In the genomic region with DNA sequence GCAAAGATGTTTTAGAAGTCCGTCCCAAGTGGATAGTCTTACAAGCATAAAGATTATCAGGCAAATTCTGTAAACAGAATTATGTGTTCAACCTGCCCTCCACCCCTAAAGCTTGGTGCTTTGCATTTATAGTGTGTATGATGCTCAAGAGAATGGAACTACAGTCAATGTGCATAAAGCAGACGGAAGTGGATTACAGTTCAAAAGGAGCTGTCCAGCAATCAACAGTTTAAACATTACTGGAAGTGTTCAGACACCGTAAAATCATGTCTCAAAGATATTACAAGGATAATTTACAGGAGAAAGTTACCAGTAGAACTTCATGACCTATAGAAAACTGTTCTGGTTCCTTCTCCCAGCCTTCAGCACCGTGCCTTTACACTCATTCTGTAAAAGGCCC, we compare ENCODE assay signal across 8 cellular contexts. TPM values are rescaled to one million over a fixed set of nuclear protein-coding genes. Genes with fewer than 3 reads are reported as not detected.
DNase-seq lines count a peak whose midpoint lies in the region; ATAC-seq and TF ChIP-seq lines count a peak whose summit lies in the region.

No MANE protein-coding gene starts in this region.

- H3K4me3 Mint-ChIP-seq in activated CD4-positive, alpha-beta T cell treated with anti-CD3 and anti-CD28 coated beads, Interleukin-2, amount 10 ng/mL, durations not matched to agents 24 days and 14 days: peak overlapping the region; percentile 82
- peak overlapping the region; percentile 82 for H3K4me3 Mint-ChIP-seq in activated CD8-positive, alpha-beta T cell treated with anti-CD3 and anti-CD28 coated beads, Interleukin-2, amount 10 ng/mL, durations not matched to agents 7 days and 5 days
- H3K4me3 Mint-ChIP-seq in stimulated activated effector memory CD8-positive, alpha-beta T cell treated with anti-CD3 and anti-CD28 coated beads, Interleukin-12 subunit alpha, Interleukin-12 subunit beta, amount 100 ng/mL, for 72 hours: peak overlapping the region; percentile 68

- peaks cover 3% of the 10 kb centered on the region for H3K36me3 Mint-ChIP-seq in activated CD4-positive, alpha-beta T cell treated with anti-CD3 and anti-CD28 coated beads, Interleukin-2, amount 10 ng/mL, durations not matched to agents 24 days and 14 days (ENCODE audit: low read depth)
- H3K36me3 Mint-ChIP-seq in activated CD8-positive, alpha-beta T cell treated with anti-CD3 and anti-CD28 coated beads, Interleukin-2, amount 10 ng/mL, durations not matched to agents 7 days and 5 days (ENCODE audit: low read depth): peaks cover 3% of the 10 kb centered on the region
- no peaks in the 10 kb centered on the region for H3K36me3 Mint-ChIP-seq in stimulated activated effector memory CD8-positive, alpha-beta T cell treated with anti-CD3 and anti-CD28 coated beads, Interleukin-12 subunit alpha, Interleukin-12 subunit beta, amount 100 ng/mL, for 72 hours

- no peak for TF ChIP-seq POLR2A in gastroesophageal sphincter (IDR thresholded peaks at IDR 0.05)

- H3K27ac Mint-ChIP-seq in activated CD4-positive, alpha-beta T cell treated with anti-CD3 and anti-CD28 coated beads, Interleukin-2, amount 10 ng/mL, durations not matched to agents 24 days and 14 days: no peak overlapping the region
- H3K27ac Mint-ChIP-seq in activated CD8-positive, alpha-beta T cell treated with anti-CD3 and anti-CD28 coated beads, Interleukin-2, amount 10 ng/mL, durations not matched to agents 7 days and 5 days: no peak overlapping the region
- H3K27ac Mint-ChIP-seq in stimulated activated effector memory CD8-positive, alpha-beta T cell treated with anti-CD3 and anti-CD28 coated beads, Interleukin-12 subunit alpha, Interleukin-12 subunit beta, amount 100 ng/mL, for 72 hours: no peak overlapping the region

- H3K36me3 ChIP-seq in gastroesophageal sphincter: no peaks in the 10 kb centered on the region

- WGBS in gastroesophageal sphincter (ENCODE audit: low coverage in 1 of 2), 2 donors: 39 to 44% methylated on average over 4 of the region's 4 CpGs

- H3K4me3 ChIP-seq in gastroesophageal sphincter: peak overlapping the region; percentile 53 to 79

- DNase-seq in activated CD4-positive, alpha-beta T cell treated with anti-CD3 and anti-CD28 coated beads, Interleukin-2, amount 10 ng/mL, durations not matched to agents 24 days and 14 days: no peak
- DNase-seq in activated CD4-positive, alpha-beta T cell treated with anti-CD3 and anti-CD28 coated beads, Interleukin-2, amount 50 U/mL, for 48 hours: no peak
- DNase-seq in activated CD8-positive, alpha-beta T cell treated with anti-CD3 and anti-CD28 coated beads, Interleukin-2, amount 10 ng/mL, durations not matched to agents 7 days and 5 days: no peak
- no peak for DNase-seq in stimulated activated effector memory CD8-positive, alpha-beta T cell treated with anti-CD3 and anti-CD28 coated beads, Interleukin-12 subunit alpha, Interleukin-12 subunit beta, amount 100 ng/mL, for 72 hours (ENCODE audit: low spot score in 2 of 2)
- DNase-seq in GM20000 (ENCODE audit: low spot score) (no peak), caudate nucleus (lab: John Stamatoyannopoulos, UW) (no peak)

- peaks cover 22% of the 10 kb centered on the region for H3K27me3 ChIP-seq in gastroesophageal sphincter

- no peak for TF ChIP-seq EP300 in gastroesophageal sphincter (IDR thresholded peaks at IDR 0.05)

- intact Hi-C loops in activated CD4-positive, alpha-beta T cell treated with anti-CD3 and anti-CD28 coated beads, Interleukin-2, amount 10 ng/mL, durations not matched to agents 24 days and 14 days (cut with micrococcal nuclease): no loop called here

- peaks cover 31% of the 10 kb centered on the region for H3K27me3 Mint-ChIP-seq in activated CD4-positive, alpha-beta T cell treated with anti-CD3 and anti-CD28 coated beads, Interleukin-2, amount 10 ng/mL, durations not matched to agents 24 days and 14 days
- peaks cover 27% of the 10 kb centered on the region for H3K27me3 Mint-ChIP-seq in activated CD8-positive, alpha-beta T cell treated with anti-CD3 and anti-CD28 coated beads, Interleukin-2, amount 10 ng/mL, durations not matched to agents 7 days and 5 days (ENCODE audit: low read depth)

- H3K4me1 Mint-ChIP-seq in activated CD4-positive, alpha-beta T cell treated with anti-CD3 and anti-CD28 coated beads, Interleukin-2, amount 10 ng/mL, durations not matched to agents 24 days and 14 days: peaks cover 6% of the 10 kb centered on the region
- H3K4me1 Mint-ChIP-seq in activated CD8-positive, alpha-beta T cell treated with anti-CD3 and anti-CD28 coated beads, Interleukin-2, amount 10 ng/mL, durations not matched to agents 7 days and 5 days (ENCODE audit: low read depth): peaks cover 19% of the 10 kb centered on the region
- peaks cover 9% of the 10 kb centered on the region for H3K4me1 Mint-ChIP-seq in stimulated activated effector memory CD8-positive, alpha-beta T cell treated with anti-CD3 and anti-CD28 coated beads, Interleukin-12 subunit alpha, Interleukin-12 subunit beta, amount 100 ng/mL, for 72 hours

- POLR2A ChIA-PET in activated CD8-positive, alpha-beta T cell treated with anti-CD3 and anti-CD28 coated beads, Interleukin-2, amount 10 ng/mL, durations not matched to agents 7 days and 5 days (lab: Charles Lee): no interaction called here

- no peaks in the 10 kb centered on the region for H3K9me3 ChIP-seq in gastroesophageal sphincter

- H3K27ac ChIP-seq in gastroesophageal sphincter (no peak overlapping the region), caudate nucleus (ENCODE audit: low read depth, low read length) (no peak overlapping the region)

- peaks cover 13% of the 10 kb centered on the region for H3K9me3 Mint-ChIP-seq in activated CD4-positive, alpha-beta T cell treated with anti-CD3 and anti-CD28 coated beads, Interleukin-2, amount 10 ng/mL, durations not matched to agents 24 days and 14 days
- H3K9me3 Mint-ChIP-seq in activated CD8-positive, alpha-beta T cell treated with anti-CD3 and anti-CD28 coated beads, Interleukin-2, amount 10 ng/mL, durations not matched to agents 7 days and 5 days (ENCODE audit: insufficient read depth): no peaks in the 10 kb centered on the region
- H3K9me3 Mint-ChIP-seq in stimulated activated effector memory CD8-positive, alpha-beta T cell treated with anti-CD3 and anti-CD28 coated beads, Interleukin-12 subunit alpha, Interleukin-12 subunit beta, amount 100 ng/mL, for 72 hours: peaks cover 4% of the 10 kb centered on the region

- TF ChIP-seq CTCF in gastroesophageal sphincter (IDR thresholded peaks at IDR 0.05): no peak
- TF ChIP-seq CTCF in GM20000 (IDR thresholded peaks at IDR 0.05; ENCODE audit: extremely low read depth, missing control alignments): no peak

- no peak for ATAC-seq in activated CD8-positive, alpha-beta T cell treated with anti-CD3 and anti-CD28 coated beads, Interleukin-2, amount 10 ng/mL, durations not matched to agents 7 days and 5 days
- ATAC-seq in gastroesophageal sphincter (no peak), GM18520 (IDR thresholded peaks at IDR 0.05; ENCODE audit: unreplicated experiment) (no peak)
- ATAC-seq in stimulated activated effector memory CD8-positive, alpha-beta T cell treated with anti-CD3 and anti-CD28 coated beads, Interleukin-12 subunit alpha, Interleukin-12 subunit beta, amount 100 ng/mL, for 72 hours: no peak

- H3K4me1 ChIP-seq in gastroesophageal sphincter: peaks cover 0 to 19% (median 9%) of the 10 kb centered on the region in 3 donors

- CTCF ChIA-PET in activated CD8-positive, alpha-beta T cell treated with anti-CD3 and anti-CD28 coated beads, Interleukin-2, amount 10 ng/mL, durations not matched to agents 7 days and 5 days (lab: Charles Lee): no interaction called here

RNA-seq across cellular contexts. Expression of a gene that starts 1.0 kb away (rescaled TPM):
- 4.5 and 7.2 TPM in 2 replicates for total RNA-seq in activated CD4-positive, alpha-beta T cell treated with anti-CD3 and anti-CD28 coated beads, Interleukin-2, amount 10 ng/mL, durations not matched to agents 24 days and 14 days
- total RNA-seq in activated CD8-positive, alpha-beta T cell treated with anti-CD3 and anti-CD28 coated beads, Interleukin-2, amount 10 ng/mL, durations not matched to agents 7 days and 5 days: 1 to 10 TPM; 7.8 to 9.4 TPM
- 10 to 100 TPM; 13.6 to 33.2 (median 20.9) TPM for total RNA-seq in gastroesophageal sphincter
